ENCODE assay signal across 1 cellular context in the genomic region with DNA sequence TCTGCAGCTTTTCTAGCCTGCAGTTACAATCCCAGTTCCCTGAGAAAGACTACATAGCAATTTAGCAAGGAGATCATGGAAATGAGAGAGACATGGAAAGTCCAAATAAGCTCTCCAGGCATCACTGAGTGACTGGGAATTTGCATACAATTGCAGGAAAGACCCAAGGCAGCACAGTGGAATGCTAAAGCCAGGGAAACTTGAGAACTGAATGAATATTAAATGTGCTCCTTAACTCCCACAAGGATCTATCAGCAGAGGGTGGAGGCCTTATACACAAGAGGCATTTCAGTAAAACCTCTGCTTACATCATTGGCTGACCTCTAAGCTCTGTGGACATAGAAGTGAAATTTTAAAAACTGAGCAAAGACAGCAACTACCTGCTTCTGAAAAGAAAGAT.
TF ChIP-seq lines count a peak whose summit lies in the region.

No MANE protein-coding gene starts in this region.

TF ChIP-seq in GM23338, 12 proteins besides CTCF, POLR2A, EP300 and RAD21 (continued from another document):
- TF ChIP-seq ZNF331 (CRISPR knock-in tag; IDR thresholded peaks at IDR 0.05; ENCODE audit: low read depth) (no peak), POLR2AphosphoS5 (IDR thresholded peaks at IDR 0.05; ENCODE audit: low read depth) (no peak)
